In the genomic region with DNA sequence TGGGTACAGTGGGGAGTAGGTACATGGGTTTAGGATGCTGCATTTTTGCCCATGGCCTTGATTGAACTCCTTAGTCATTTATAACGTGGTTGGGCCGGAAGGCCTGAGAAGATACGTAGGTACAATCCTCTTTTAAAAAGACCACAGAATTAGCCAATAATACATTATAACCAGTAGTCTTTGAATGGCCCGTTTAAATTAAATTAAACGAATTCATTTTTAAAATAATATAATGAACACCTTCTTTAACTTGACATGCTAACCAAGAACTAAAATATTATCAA, we compare ENCODE assay signal across 8 cellular contexts.
DNase-seq lines count a peak whose midpoint lies in the region; ATAC-seq and TF ChIP-seq lines count a peak whose summit lies in the region.

No MANE protein-coding gene starts in this region.

- H3K9me3 ChIP-seq in DOHH2 (ENCODE audit: control insufficient read depth, insufficient read depth, low read length) (no peaks in the 10 kb centered on the region), muscle layer of duodenum (ENCODE audit: control insufficient read depth in 1 of 2, low read length in 2 of 2) (no peaks in the 10 kb centered on the region)

- peaks cover 5% of the 10 kb centered on the region; the same call in 1 of the 2 replicates for H3F3A ChIP-seq in DOHH2 (ENCODE audit: control insufficient read depth, insufficient read depth)

- ATAC-seq in GM21737 (IDR thresholded peaks at IDR 0.05; ENCODE audit: unreplicated experiment), result no peak

- H3K4me3 ChIP-seq in DOHH2 (ENCODE audit: low read length) (peak overlapping the region; percentile 99), KMS-11 (IDR thresholded peaks at IDR 0.05; ENCODE audit: insufficient read depth, low read depth, low read length) (peak overlapping the region; percentile 100), coronary artery (peak overlapping the region; percentile 99), muscle layer of duodenum (ENCODE audit: low read depth in 1 of 2, low read length in 2 of 2) (peak overlapping the region; percentile 93 to 95)

- H3K4me1 ChIP-seq in DOHH2 (ENCODE audit: control insufficient read depth, low read length), result peaks cover 32% of the 10 kb centered on the region
- peaks cover 70% of the 10 kb centered on the region for H3K4me1 ChIP-seq in KMS-11 (ENCODE audit: low read depth, poor library complexity, severe bottlenecking)
- peaks cover 9 to 17% of the 10 kb centered on the region in 2 donors for H3K4me1 ChIP-seq in muscle layer of duodenum (ENCODE audit: control insufficient read depth in 1 of 2, insufficient read depth in 2 of 2, low read length in 2 of 2)

- H3K4me2 ChIP-seq in DOHH2 (ENCODE audit: low read length) (peak overlapping the region; percentile 97), KMS-11 (peak overlapping the region; percentile 90)

- peaks cover 8% of the 10 kb centered on the region for H3K27me3 ChIP-seq in DOHH2 (ENCODE audit: control insufficient read depth, low read length)
- no peaks in the 10 kb centered on the region for H3K27me3 ChIP-seq in KMS-11 (ENCODE audit: insufficient read depth, low read depth)
- no peaks in the 10 kb centered on the region for H3K27me3 ChIP-seq in muscle layer of duodenum (ENCODE audit: low read depth, low read length)

- no peaks in the 10 kb centered on the region for H3K9me2 ChIP-seq in DOHH2 (replicated peaks; ENCODE audit: control insufficient read depth, low read length)

- H4K20me1 ChIP-seq in DOHH2 (ENCODE audit: control insufficient read depth, insufficient read depth, low read depth, low read length), result peaks cover 7% of the 10 kb centered on the region; the same call in 1 of the 2 replicates
- H4K20me1 ChIP-seq in KMS-11 (ENCODE audit: insufficient read depth), result peaks cover 4% of the 10 kb centered on the region; the same call in 1 of the 2 replicates

- H2AFZ ChIP-seq in KMS-11 (ENCODE audit: low read depth), result peak overlapping the region; percentile 80

- peak overlapping the region; percentile 47 for H3K27ac ChIP-seq in DOHH2 (ENCODE audit: low read depth, low read length)
- H3K27ac ChIP-seq in KMS-11, result peak overlapping the region; percentile 68
- H3K27ac ChIP-seq in coronary artery, result peak overlapping the region; percentile 88 to 96
- peak overlapping the region; percentile 98 for H3K27ac ChIP-seq in muscle layer of duodenum (ENCODE audit: low read length)

- TF ChIP-seq CTCF in DOHH2 (IDR thresholded peaks at IDR 0.05; ENCODE audit: low read depth, low read length, poor library complexity, severe bottlenecking) (no peak), KMS-11 (conservative IDR thresholded peaks at IDR 0.05; ENCODE audit: low read depth, low read length) (no peak), coronary artery (IDR thresholded peaks at IDR 0.05) (no peak)

- H3K9ac ChIP-seq in KMS-11, result peak overlapping the region; percentile 92

- peaks cover 50% of the 10 kb centered on the region for H3K79me2 ChIP-seq in DOHH2 (ENCODE audit: control insufficient read depth, low read length)
- H3K79me2 ChIP-seq in KMS-11 (ENCODE audit: insufficient read depth, low read depth), result peaks cover 47% of the 10 kb centered on the region

- DNase-seq in coronary artery (ENCODE audit: low spot score) (no peak), NCI-H187 (lab: John Stamatoyannopoulos, UW) (no peak), GOT3 (lab: John Stamatoyannopoulos, UW) (no peak), NCI-H2196 treated with DMSO at 0.1 percent for 48 hours (lab: John Stamatoyannopoulos, UW; ENCODE audit: unreplicated experiment) (no peak)

- H3K36me3 ChIP-seq in DOHH2 (ENCODE audit: control insufficient read depth, low read length), result peaks cover 30% of the 10 kb centered on the region
- no peaks in the 10 kb centered on the region; the same call in 1 of the 2 replicates for H3K36me3 ChIP-seq in KMS-11 (ENCODE audit: insufficient read depth)
- peaks cover 0 to 20% of the 10 kb centered on the region in 2 donors for H3K36me3 ChIP-seq in muscle layer of duodenum (ENCODE audit: control insufficient read depth in 1 of 2, insufficient read depth in 2 of 2, low read length in 2 of 2)

Comparison
In these comparisons a context has a peak if more than half of its experiments do, and no peak if none do; other contexts are left out.
1. H3K27ac ChIP-seq: peak in every context shown above with its lines; median percentile 98 in muscle layer of duodenum; 92 in coronary artery; 68 in KMS-11; 47 in DOHH2.